Comparison of ENCODE assay signal across 24 cellular contexts in the genomic region with DNA sequence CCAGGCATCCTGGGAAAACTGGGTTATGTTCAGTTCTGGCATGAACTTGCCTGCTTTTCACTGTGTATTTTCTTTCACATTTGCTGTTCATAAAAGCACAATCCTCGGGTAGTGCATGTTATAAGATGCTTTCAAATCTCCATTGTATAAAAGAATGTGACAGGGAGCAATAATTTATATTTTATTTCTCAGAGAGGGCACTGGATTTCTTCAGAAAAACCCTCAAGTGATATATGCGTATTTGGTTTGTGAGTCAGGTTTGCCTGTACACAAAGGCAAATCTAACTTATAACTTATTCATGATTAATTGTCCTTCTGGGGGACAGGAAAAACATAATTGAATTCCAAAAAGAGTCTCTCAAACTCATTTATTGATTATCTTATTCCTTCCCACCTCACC.
DNase-seq lines count a peak whose midpoint lies in the region; ATAC-seq and TF ChIP-seq lines count a peak whose summit lies in the region.
"Had no signal": no experiment of that assay in that cellular context is flagged by ENCODE, and none has a peak within 500 bp of the region (broad histone marks: within the 10 kb centered on the region; RNA-seq: fewer than 3 reads in every experiment).

No MANE protein-coding gene starts in this region.

- H2BK15ac ChIP-seq in neuronal stem cell (ENCODE audit: low read length), result no peak overlapping the region

- no peak for TF ChIP-seq EP300 in SK-N-SH (IDR thresholded peaks at IDR 0.05; ENCODE audit: borderline replicate concordance in 1 of 2, low read depth in 1 of 2, low read length in 1 of 2)

- H3K27ac Mint-ChIP-seq in brain, result peak overlapping the region in 3 of 5 experiments; percentile 16 to 74 (median 35)
- H3K27ac Mint-ChIP-seq in activated CD8-positive, alpha-beta T cell treated with anti-CD3 and anti-CD28 coated beads for 36 hours, result no peak overlapping the region
- H3K27ac Mint-ChIP-seq: CD4-positive, CD25-positive, alpha-beta regulatory T cell had no signal

- no peaks in the 10 kb centered on the region for H3K27me3 ChIP-seq in SK-N-SH (ENCODE audit: insufficient read depth)
- H3K27me3 ChIP-seq in neuronal stem cell (ENCODE audit: control insufficient read depth in 3 of 3, insufficient read depth in 3 of 3, low read depth in 1 of 3, low read length in 3 of 3), result no peaks in the 10 kb centered on the region
- H3K27me3 ChIP-seq: BLaER1, MG63, SJSA1 had no signal

- H3K4me3 ChIP-seq in SK-N-SH (ENCODE audit: low read depth in 2 of 2, low read length in 1 of 2) (no peak overlapping the region), neuronal stem cell (ENCODE audit: low read length in 2 of 2) (no peak overlapping the region)
- H3K4me3 ChIP-seq: BLaER1, K562, MG63, PC-9, SJSA1 had no signal

- H3K27me3 Mint-ChIP-seq in brain, result no peaks in the 10 kb centered on the region
- no peaks in the 10 kb centered on the region for H3K27me3 Mint-ChIP-seq in activated CD8-positive, alpha-beta T cell treated with anti-CD3 and anti-CD28 coated beads for 36 hours
- H3K27me3 Mint-ChIP-seq: CD4-positive, CD25-positive, alpha-beta regulatory T cell had no signal

- H3K4me2 ChIP-seq in SK-N-SH (no peak overlapping the region), neuronal stem cell (ENCODE audit: insufficient read depth, low read length, poor library complexity, severe bottlenecking) (no peak overlapping the region)
- H3K4me2 ChIP-seq: BLaER1, PC-9 had no signal

- no peaks in the 10 kb centered on the region for H3K79me1 ChIP-seq in neuronal stem cell (ENCODE audit: low read depth, low read length)

- no peak overlapping the region for H2AK5ac ChIP-seq in neuronal stem cell (ENCODE audit: low read depth, low read length)

- 58% methylated on average over 2 of the region's 2 CpGs for WGBS in SK-N-SH (ENCODE audit: low lambda C conversion rate)
- WGBS in neuronal stem cell (ENCODE audit: extremely low coverage in 2 of 2, insufficient read length in 2 of 2, insufficient replicate concordance in 1 of 2), 2 donors, result no CpG with 5 or more reads among the region's 2 CpGs

- H3K4me1 Mint-ChIP-seq in brain, result peaks cover 38% of the 10 kb centered on the region
- no peaks in the 10 kb centered on the region for H3K4me1 Mint-ChIP-seq in activated CD8-positive, alpha-beta T cell treated with anti-CD3 and anti-CD28 coated beads for 36 hours (ENCODE audit: low read depth)
- H3K4me1 Mint-ChIP-seq: CD4-positive, CD25-positive, alpha-beta regulatory T cell had no signal

- no peaks in the 10 kb centered on the region for H3K9me3 ChIP-seq in SK-N-SH
- no peaks in the 10 kb centered on the region for H3K9me3 ChIP-seq in neuronal stem cell (replicated peaks in 1 of 2; ENCODE audit: control insufficient read depth in 2 of 2, insufficient read depth in 1 of 2, low read depth in 1 of 2, low read length in 2 of 2)
- H3K9me3 ChIP-seq: BLaER1, MG63, SJSA1 had no signal

- POLR2A ChIA-PET in SK-N-SH (lab: Yijun Ruan, JAX), result no interaction called here
- POLR2A ChIA-PET in activated CD8-positive, alpha-beta T cell treated with anti-CD3 and anti-CD28 coated beads for 36 hours (lab: Charles Lee), result no interaction called here

- H3K23ac ChIP-seq in neuronal stem cell (ENCODE audit: low read depth, low read length, poor library complexity), result no peak overlapping the region

- no peak overlapping the region for H2AFZ ChIP-seq in SK-N-SH (ENCODE audit: low read depth)
- peak overlapping the region; percentile 48 for H2AFZ ChIP-seq in neuronal stem cell (ENCODE audit: low read length)
- H2AFZ ChIP-seq: PC-9 had no signal

- no peaks in the 10 kb centered on the region for H3K36me3 ChIP-seq in SK-N-SH (replicated peaks in 1 of 2; ENCODE audit: control insufficient read depth in 1 of 2, insufficient read depth in 2 of 2, low read length in 1 of 2)
- H3K36me3 ChIP-seq in neuronal stem cell (replicated peaks in 1 of 2; ENCODE audit: control insufficient read depth in 2 of 2, insufficient read depth in 2 of 2, low read length in 2 of 2), result no peaks in the 10 kb centered on the region
- H3K36me3 ChIP-seq: BLaER1, MG63, SJSA1 had no signal

- H2BK5ac ChIP-seq in neuronal stem cell (ENCODE audit: low read length), result no peak overlapping the region

- no peaks in the 10 kb centered on the region for H3K79me2 ChIP-seq in SK-N-SH (ENCODE audit: insufficient read depth)

- H3K9ac ChIP-seq in SK-N-SH (no peak overlapping the region), neuronal stem cell (ENCODE audit: low read depth, low read length, poor library complexity) (no peak overlapping the region)
- H3K9ac ChIP-seq: BLaER1 had no signal

- H3K36me3 Mint-ChIP-seq in brain, result no peaks in the 10 kb centered on the region
- no peaks in the 10 kb centered on the region for H3K36me3 Mint-ChIP-seq in activated CD8-positive, alpha-beta T cell treated with anti-CD3 and anti-CD28 coated beads for 36 hours (ENCODE audit: low read depth)
- H3K36me3 Mint-ChIP-seq: CD4-positive, CD25-positive, alpha-beta regulatory T cell had no signal

- CTCF ChIA-PET in SK-N-SH (lab: Yijun Ruan, JAX), result interaction anchor here (0.7 to 0.9 kb wide), 2 partner anchors 8 to 287 kb away, joined by 3 read pairs; no protein-coding TSS in a partner anchor
- CTCF ChIA-PET in activated CD8-positive, alpha-beta T cell treated with anti-CD3 and anti-CD28 coated beads for 36 hours (lab: Charles Lee), result no interaction called here

- H4K8ac ChIP-seq in neuronal stem cell (ENCODE audit: low read depth, low read length), result no peak overlapping the region

- no peak overlapping the region for H3K14ac ChIP-seq in neuronal stem cell (ENCODE audit: low read length)

- H3K4me1 ChIP-seq in SK-N-SH (ENCODE audit: control insufficient read depth in 1 of 2, insufficient read depth in 2 of 2, low read depth in 1 of 2, low read length in 1 of 2), result no peaks in the 10 kb centered on the region; a peak in 1 of 4 replicates
- no peaks in the 10 kb centered on the region for H3K4me1 ChIP-seq in neuronal stem cell (ENCODE audit: control insufficient read depth in 2 of 2, insufficient read depth in 1 of 2, low read depth in 1 of 2, low read length in 2 of 2)
- H3K4me1 ChIP-seq: BLaER1 had no signal

- H3K9me2 ChIP-seq in SK-N-SH, result no peaks in the 10 kb centered on the region

- no peaks in the 10 kb centered on the region for H3F3A ChIP-seq in SK-N-SH (replicated peaks; ENCODE audit: insufficient read depth)

- no peak for TF ChIP-seq RAD21 in SK-N-SH (IDR thresholded peaks at IDR 0.05; ENCODE audit: low read length)

- H3K27ac ChIP-seq in SK-N-SH (ENCODE audit: low read depth in 2 of 2, low read length in 1 of 2) (no peak overlapping the region), neuronal stem cell (replicated peaks; ENCODE audit: low read length) (no peak overlapping the region)
- H3K27ac ChIP-seq: 22Rv1, BLaER1, PC-9, SJSA1 had no signal

- H3K4ac ChIP-seq in neuronal stem cell (ENCODE audit: low read length), result no peak overlapping the region

- ATAC-seq in SK-N-SH treated with all-trans-retinoic acid at 6 μM for 48 hours, result no peak
- no peak for ATAC-seq in activated CD8-positive, alpha-beta T cell treated with anti-CD3 and anti-CD28 coated beads for 36 hours
- ATAC-seq: K562 had no signal

- TF ChIP-seq CTCF in SK-N-SH (IDR thresholded peaks at IDR 0.05), result no peak
- TF ChIP-seq CTCF in brain (conservative IDR thresholded peaks at IDR 0.05), result no peak
- TF ChIP-seq CTCF in activated CD8-positive, alpha-beta T cell treated with anti-CD3 and anti-CD28 coated beads for 36 hours (IDR thresholded peaks at IDR 0.05), result no peak

- H4K20me1 ChIP-seq in SK-N-SH (ENCODE audit: insufficient read depth), result no peaks in the 10 kb centered on the region
- H4K20me1 ChIP-seq: BLaER1 had no signal

- intact Hi-C loops in activated CD8-positive, alpha-beta T cell treated with anti-CD3 and anti-CD28 coated beads for 36 hours (cut with micrococcal nuclease), result no loop called here

- H3K18ac ChIP-seq in neuronal stem cell (ENCODE audit: low read length), result no peak overlapping the region

- no peak overlapping the region for H2BK12ac ChIP-seq in neuronal stem cell (ENCODE audit: low read length)

- H4K91ac ChIP-seq in neuronal stem cell (ENCODE audit: low read depth, low read length, poor library complexity), result no peak overlapping the region

- no peak overlapping the region for H3K4me3 Mint-ChIP-seq in brain
- no peak overlapping the region for H3K4me3 Mint-ChIP-seq in activated CD8-positive, alpha-beta T cell treated with anti-CD3 and anti-CD28 coated beads for 36 hours
- H3K4me3 Mint-ChIP-seq: CD4-positive, CD25-positive, alpha-beta regulatory T cell had no signal

- no peaks in the 10 kb centered on the region for H3K9me3 Mint-ChIP-seq in brain
- peaks cover 2% of the 10 kb centered on the region for H3K9me3 Mint-ChIP-seq in activated CD8-positive, alpha-beta T cell treated with anti-CD3 and anti-CD28 coated beads for 36 hours

- DNase-seq in SK-N-SH (no peak), neuronal stem cell (ENCODE audit: low spot score) (no peak), NK-92 (lab: John Stamatoyannopoulos, UW; ENCODE audit: unreplicated experiment) (no peak), cortex of kidney (lab: John Stamatoyannopoulos, UW) (no peak)
- no peak for DNase-seq in activated CD8-positive, alpha-beta T cell treated with anti-CD3 and anti-CD28 coated beads for 36 hours
- DNase-seq: CD4-positive, CD25-positive, alpha-beta regulatory T cell; Kasumi-1; MG63; NCI-H1105 treated with DMSO at 0.1 percent for 48 hours; NCI-H146; NCI-H1930; NCI-H2107; NCI-H446; NCI-H524 treated with DMSO at 0.1 percent for 48 hours; NCI-H774; NK-92 treated with Interleukin-12 subunit alpha and Interleukin-12 subunit beta, amount 100 ng/mL, for 24 hours; PC-9; Right ventricle myocardium superior had no signal

- H2BK120ac ChIP-seq in neuronal stem cell (ENCODE audit: low read depth, low read length), result no peak overlapping the region

TF ChIP-seq in SK-N-SH, 30 proteins besides CTCF, POLR2A, EP300 and RAD21 (continues in another document):
- TF ChIP-seq YY1 (IDR thresholded peaks at IDR 0.05; ENCODE audit: low read depth) (no peak), IRF3 (IDR thresholded peaks at IDR 0.05; ENCODE audit: low read depth, low read length) (no peak), POLR2AphosphoS5 (IDR thresholded peaks at IDR 0.05; ENCODE audit: low read depth, low read length) (no peak), ELF1 (IDR thresholded peaks at IDR 0.05) (no peak), EZH2phosphoT487 (IDR thresholded peaks at IDR 0.05; ENCODE audit: borderline replicate concordance, low read depth) (no peak), NRF1 (IDR thresholded peaks at IDR 0.05; ENCODE audit: low read depth, low read length) (no peak), GABPA (IDR thresholded peaks at IDR 0.05; ENCODE audit: low read depth) (no peak), RFX5 (IDR thresholded peaks at IDR 0.05; ENCODE audit: low read length) (no peak)
